In the genomic region with DNA sequence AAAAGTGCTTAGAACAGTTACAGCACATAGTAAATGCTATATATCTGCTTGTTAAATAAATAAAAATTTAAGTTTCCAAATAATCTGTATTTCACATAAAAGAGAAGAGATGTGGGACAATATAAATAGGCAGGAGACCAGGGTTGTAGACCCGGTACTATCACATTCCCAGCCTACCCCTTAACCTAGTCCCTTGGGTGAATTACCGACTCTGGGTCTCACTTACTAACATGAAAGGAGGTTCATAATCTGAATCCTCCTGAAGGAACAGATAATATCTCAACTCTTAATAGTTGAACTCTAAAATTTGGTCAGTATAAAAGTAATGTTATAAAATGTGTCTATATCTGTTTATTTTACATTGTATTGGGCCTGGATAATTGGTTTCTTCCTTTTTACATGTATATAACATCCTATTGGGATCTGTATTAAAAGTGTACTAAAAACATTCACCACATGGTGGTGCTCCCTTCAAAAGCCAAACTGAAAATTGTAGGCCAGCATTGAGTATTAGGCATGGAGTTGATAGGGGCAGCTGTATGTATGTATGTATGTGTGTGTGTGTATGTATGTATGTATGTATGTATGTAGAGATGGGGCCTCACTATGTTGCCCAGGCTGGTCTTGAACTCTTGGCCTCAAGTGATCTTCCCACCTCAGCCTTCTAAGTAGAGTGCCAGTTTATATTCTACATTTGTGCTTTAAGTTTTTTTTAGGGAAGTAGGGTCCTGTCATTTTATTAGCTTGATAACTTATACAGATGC, we compare ENCODE assay signal across 9 cellular contexts.
DNase-seq lines count a peak whose midpoint lies in the region; ATAC-seq, FAIRE-seq and TF ChIP-seq lines count a peak whose summit lies in the region.
"Had no signal": no experiment of that assay in that cellular context is flagged by ENCODE, and none has a peak within 500 bp of the region (broad histone marks: within the 10 kb centered on the region; RNA-seq: fewer than 3 reads in every experiment).

No MANE protein-coding gene starts in this region.

- in situ Hi-C loops in K562 (cut with MboI), result loop anchor here (5.0 kb wide), 1 partner anchor 91 kb away; no protein-coding TSS in a partner anchor

- no peaks in the 10 kb centered on the region for H3K27me3 Mint-ChIP-seq in Calu3 (ENCODE audit: unreplicated experiment)
- H3K27me3 Mint-ChIP-seq in stimulated activated naive CD8-positive, alpha-beta T cell treated with anti-CD3 and anti-CD28 coated beads, Interleukin-15, amount 100 ng/mL, for 72 hours, result no peaks in the 10 kb centered on the region

- BruUV-seq in Calu3 (replicated peaks; lab: Mats Ljungman, UMichigan) (no TSS peak), K562 (replicated peaks; lab: Mats Ljungman, UMichigan) (no TSS peak)

- H3K4me1 Mint-ChIP-seq in Calu3 (ENCODE audit: low read depth, unreplicated experiment), result peaks cover 22% of the 10 kb centered on the region
- peaks cover 34% of the 10 kb centered on the region for H3K4me1 Mint-ChIP-seq in stimulated activated naive CD8-positive, alpha-beta T cell treated with anti-CD3 and anti-CD28 coated beads, Interleukin-15, amount 100 ng/mL, for 72 hours

- peak; percentile 28 for TF ChIP-seq CTCF in Calu3 (IDR thresholded peaks at IDR 0.05; ENCODE audit: unreplicated experiment)
- peak; percentile 39; the same call in 1 of the 2 replicates for TF ChIP-seq CTCF in HEK293 (tag by site-specific recombination; IDR thresholded peaks at IDR 0.05)
- no peak for TF ChIP-seq CTCF in K562 (IDR thresholded peaks at IDR 0.05 in 2 of 3, conservative IDR thresholded peaks at IDR 0.05 in 1 of 3; ENCODE audit: insufficient read depth in 2 of 3, low read depth in 1 of 3, low read length in 3 of 3)

- no peaks in the 10 kb centered on the region for H3K4me1 ChIP-seq in HEK293 (ENCODE audit: control insufficient read depth, insufficient read depth, low read length)
- H3K4me1 ChIP-seq in K562 (replicated peaks in 1 of 2; ENCODE audit: control insufficient read depth in 2 of 2, insufficient read depth in 2 of 2, low read length in 2 of 2), result peaks cover 6 to 8% of the 10 kb centered on the region in 2 experiments; a peak in 4 of 5 replicates

- no peak overlapping the region for H3K4me3 ChIP-seq in HEK293 (ENCODE audit: low read depth, low read length)
- H3K4me3 ChIP-seq in K562, result no peak overlapping the region
- H3K4me3 ChIP-seq: skin epidermis had no signal

- H3K4me3 Mint-ChIP-seq in Calu3 (ENCODE audit: low read depth, unreplicated experiment), result no peak overlapping the region
- H3K4me3 Mint-ChIP-seq in stimulated activated naive CD8-positive, alpha-beta T cell treated with anti-CD3 and anti-CD28 coated beads, Interleukin-15, amount 100 ng/mL, for 72 hours, result no peak overlapping the region

- no peak for TF ChIP-seq RAD21 in K562 (CRISPR knock-in tag; conservative IDR thresholded peaks at IDR 0.05 in 1 of 2, IDR thresholded peaks at IDR 0.05 in 1 of 2)

- H3K9me3 Mint-ChIP-seq in Calu3 (ENCODE audit: low read depth, unreplicated experiment), result peaks cover 9% of the 10 kb centered on the region
- peaks cover 0 to 7% of the 10 kb centered on the region in 2 donors for H3K9me3 Mint-ChIP-seq in stimulated activated naive CD8-positive, alpha-beta T cell treated with anti-CD3 and anti-CD28 coated beads, Interleukin-15, amount 100 ng/mL, for 72 hours

- ATAC-seq in K562, result peak; percentile 89
- peak; percentile 83 for ATAC-seq in stimulated activated naive CD8-positive, alpha-beta T cell treated with anti-CD3 and anti-CD28 coated beads, Interleukin-15, amount 100 ng/mL, for 72 hours
- no peak for ATAC-seq in GM21576 (IDR thresholded peaks at IDR 0.05; ENCODE audit: unreplicated experiment)
- ATAC-seq in GM18909 (IDR thresholded peaks at IDR 0.05; ENCODE audit: poor library complexity, unreplicated experiment), result no peak

- CTCF ChIA-PET in Calu3 (lab: Charles Lee) (interaction anchor here (1.1 kb wide), 1 partner anchor 96 kb away, joined by 6 read pairs; no protein-coding TSS in a partner anchor), HEK293 (lab: Yijun Ruan, JAX) (interaction anchor here (0.6 to 14.5 kb wide), 44 partner anchors 8 to 310 kb away, joined by 3 to 365 read pairs (median 4); partner anchors contain the start of gene ABL1), K562 (lab: Yijun Ruan, JAX; ENCODE audit: low intra/inter-chr PET ratio) (interaction anchor here (0.5 to 12.9 kb wide), 20 partner anchors 10 to 444 kb away, joined by 3 to 636 read pairs (median 4); no protein-coding TSS in a partner anchor)

- H3K4me2 ChIP-seq in K562 (ENCODE audit: insufficient read depth, low read length), result no peak overlapping the region

- H3K9ac ChIP-seq in K562 (ENCODE audit: insufficient read depth in 1 of 2, low read depth in 2 of 2, low read length in 2 of 2), result no peak overlapping the region

- no peaks in the 10 kb centered on the region for H3K79me2 ChIP-seq in K562 (ENCODE audit: control insufficient read depth, insufficient read depth, low read length)

- no peaks in the 10 kb centered on the region for H3K36me3 Mint-ChIP-seq in Calu3 (ENCODE audit: insufficient read depth, unreplicated experiment)

- no peak overlapping the region for H3K27ac Mint-ChIP-seq in Calu3 (ENCODE audit: unreplicated experiment)
- no peak overlapping the region for H3K27ac Mint-ChIP-seq in stimulated activated naive CD8-positive, alpha-beta T cell treated with anti-CD3 and anti-CD28 coated beads, Interleukin-15, amount 100 ng/mL, for 72 hours

- DNase-seq in Calu3, result peak; percentile 11
- DNase-seq in NCI-H774 (lab: John Stamatoyannopoulos, UW), result peak; percentile 53
- DNase-seq in K562 (ENCODE audit: extremely low read depth in 1 of 4, low spot score in 3 of 4), result peak; percentile 91 to 98 (median 95)
- DNase-seq in iPS-NIHi7 (ENCODE audit: extremely low spot score), result peak; percentile 62
- no peak for DNase-seq in stimulated activated naive CD8-positive, alpha-beta T cell treated with anti-CD3 and anti-CD28 coated beads, Interleukin-15, amount 100 ng/mL, for 72 hours

- no peak overlapping the region for H3K27ac ChIP-seq in HEK293 (ENCODE audit: extremely low read depth, low read depth, low read length)
- H3K27ac ChIP-seq in K562 (ENCODE audit: extremely low read depth, low read depth, low read length), result no peak overlapping the region
- H3K27ac ChIP-seq: skin epidermis had no signal

- 51% methylated on average over 2 of the region's 2 CpGs for WGBS in K562 (ENCODE audit: insufficient coverage, low coverage, missing lambda C conversion rate)

- H3K9me3 ChIP-seq in HEK293 (ENCODE audit: control insufficient read depth, insufficient read depth, low read depth, low read length), result no peaks in the 10 kb centered on the region
- peaks cover 5% of the 10 kb centered on the region; the same call in 1 of the 2 replicates for H3K9me3 ChIP-seq in K562 (replicated peaks; ENCODE audit: control insufficient read depth, insufficient read depth, low read depth, low read length)

- no peak for TF ChIP-seq POLR2A in K562 (conservative IDR thresholded peaks at IDR 0.05)

- H2AFZ ChIP-seq in K562 (ENCODE audit: low read depth, low read length), result no peak overlapping the region

- no peaks in the 10 kb centered on the region for H3K27me3 ChIP-seq in K562 (ENCODE audit: control insufficient read depth in 2 of 2, insufficient read depth in 2 of 2, low read length in 2 of 2)

- no peaks in the 10 kb centered on the region for H3K9me1 ChIP-seq in K562 (ENCODE audit: control insufficient read depth, insufficient read depth, low read length)

- FAIRE-seq in K562 (lab: Jason Lieb, UNC), result peak; percentile 79

- POLR2A ChIA-PET in HEK293 (lab: Yijun Ruan, JAX) (interaction anchor here (0.6 kb wide), 1 partner anchor 17 kb away, joined by 3 read pairs; no protein-coding TSS in a partner anchor), K562 (lab: Yijun Ruan, JAX) (interaction anchor here (0.6 to 5.0 kb wide), 20 partner anchors 9 to 247 kb away, joined by 3 to 40 read pairs (median 4); no protein-coding TSS in a partner anchor)

- no peak for TF ChIP-seq EP300 in K562 (IDR thresholded peaks at IDR 0.05; ENCODE audit: low read length)

- intact Hi-C loops in Calu3 (cut with micrococcal nuclease; ENCODE audit: unreplicated experiment), result loop anchor here (1.0 kb wide), 1 partner anchor 92 kb away; no protein-coding TSS in a partner anchor
- intact Hi-C loops in K562 (cut with micrococcal nuclease), result loop anchor here (1.0 kb wide), 4 partner anchors 92 to 275 kb away; no protein-coding TSS in a partner anchor

- peaks cover 8% of the 10 kb centered on the region; the same call in 1 of the 2 replicates for H4K20me1 ChIP-seq in K562 (replicated peaks; ENCODE audit: control insufficient read depth, insufficient read depth, low read length)

- H3K36me3 ChIP-seq in HEK293 (ENCODE audit: control insufficient read depth in 2 of 2, insufficient read depth in 1 of 2, low read length in 2 of 2) (no peaks in the 10 kb centered on the region), K562 (ENCODE audit: control insufficient read depth, insufficient read depth, low read length) (peaks cover 18% of the 10 kb centered on the region)

TF ChIP-seq in K562, 482 proteins besides CTCF, POLR2A, EP300 and RAD21 (continues in another document):
- TF ChIP-seq, protein P1, sequence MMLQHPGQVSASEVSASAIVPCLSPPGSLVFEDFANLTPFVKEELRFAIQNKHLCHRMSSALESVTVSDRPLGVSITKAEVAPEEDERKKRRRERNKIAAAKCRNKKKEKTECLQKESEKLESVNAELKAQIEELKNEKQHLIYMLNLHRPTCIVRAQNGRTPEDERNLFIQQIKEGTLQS (IDR thresholded peaks at IDR 0.05), result no peak
- TF ChIP-seq, protein P1 (CRISPR knock-in tag; conservative IDR thresholded peaks at IDR 0.05), result peak; percentile 88
- TF ChIP-seq CBX1 (IDR thresholded peaks at IDR 0.05; ENCODE audit: low read depth) (no peak), HMGXB4 (CRISPR knock-in tag; IDR thresholded peaks at IDR 0.05) (0 out of 2 replicates have a peak, but pooled peaks have one; percentile 21)

Comparison
In these comparisons a context has a peak if more than half of its experiments do, and no peak if none do; other contexts are left out.
1. DNase-seq: peak in Calu3 (single experiment), NCI-H774 (single experiment), K562 (4 of 4) and iPS-NIHi7 (single experiment); none in stimulated activated naive CD8-positive, alpha-beta T cell treated with anti-CD3 and anti-CD28 coated beads, Interleukin-15, amount 100 ng/mL, for 72 hours (0 of 2).
2. CTCF ChIP-seq: peak in Calu3 (single experiment) and HEK293 (single experiment); none in K562 (0 of 3).
3. ATAC-seq: peak in K562 (single experiment) and stimulated activated naive CD8-positive, alpha-beta T cell treated with anti-CD3 and anti-CD28 coated beads, Interleukin-15, amount 100 ng/mL, for 72 hours (single experiment); none in GM21576 (single experiment) and GM18909 (single experiment).